ENCODE assay signal across 7 cellular contexts in genomic region chr12:47757840-47758583, GRCh38. TPM values are rescaled to one million over a fixed set of nuclear protein-coding genes. Genes with fewer than 3 reads are reported as not detected.
A peak's percentile ranks its signal among the peaks of the same experiment; 100 is the strongest.
DNase-seq lines count a peak whose midpoint lies in the region; ATAC-seq and TF ChIP-seq lines count a peak whose summit lies in the region.

No MANE protein-coding gene starts in this region.

- no peaks in the 10 kb centered on the region for H4K20me1 ChIP-seq in Loucy (ENCODE audit: insufficient read depth, low read length, poor library complexity, severe bottlenecking)

- H3K9ac ChIP-seq in Loucy (ENCODE audit: low read depth, low read length, poor library complexity, severe bottlenecking), result peak overlapping the region; percentile 83

- H3K36me3 ChIP-seq in Loucy (ENCODE audit: insufficient read depth, low read length) (no peaks in the 10 kb centered on the region), breast epithelium (no peaks in the 10 kb centered on the region)

- TF ChIP-seq CTCF in Loucy (conservative IDR thresholded peaks at IDR 0.05; ENCODE audit: low read length) (no peak), breast epithelium (IDR thresholded peaks at IDR 0.05) (no peak)

- no peaks in the 10 kb centered on the region for H3K27me3 ChIP-seq in Loucy (ENCODE audit: insufficient read depth, low read length, poor library complexity, severe bottlenecking)
- H3K27me3 ChIP-seq in breast epithelium, result no peaks in the 10 kb centered on the region

- H3K9me2 ChIP-seq in Loucy (replicated peaks; ENCODE audit: low read depth, low read length), result no peaks in the 10 kb centered on the region

- H3K4me3 ChIP-seq in Loucy (ENCODE audit: low read length, poor library complexity, severe bottlenecking) (peak overlapping the region; percentile 88), breast epithelium (peak overlapping the region; percentile 54 to 70 (median 60))

- no peaks in the 10 kb centered on the region for H3K9me3 ChIP-seq in Loucy (ENCODE audit: insufficient read depth, low read depth, low read length)
- no peaks in the 10 kb centered on the region for H3K9me3 ChIP-seq in breast epithelium

- intact Hi-C loops in breast epithelium (cut with DNase I; ENCODE audit: low total_unique reads), result no loop called here

- H3F3A ChIP-seq in Loucy (ENCODE audit: low read depth), result no peaks in the 10 kb centered on the region

- H3K4me2 ChIP-seq in Loucy (ENCODE audit: low read depth, low read length, poor library complexity, severe bottlenecking), result peak overlapping the region; percentile 74

- peak overlapping the region; percentile 85 for H2AFZ ChIP-seq in Loucy (ENCODE audit: low read length)

- DNase-seq in breast epithelium (ENCODE audit: low spot score in 2 of 2) (no peak), left lobe of liver (ENCODE audit: low spot score) (no peak), substantia nigra (lab: John Stamatoyannopoulos, UW) (peak in 31 of 49 donors; percentile 27 to 73 (median 51)), AG20443 (ENCODE audit: low spot score) (no peak), epidermal melanocyte (ENCODE audit: insufficient read length, low spot score) (no peak)

- TF ChIP-seq POLR2A in breast epithelium (IDR thresholded peaks at IDR 0.05), result no peak

- H3K4me1 ChIP-seq in Loucy (ENCODE audit: insufficient read depth, low read length, poor library complexity, severe bottlenecking) (peaks cover 83% of the 10 kb centered on the region), breast epithelium (peaks cover 16 to 18% of the 10 kb centered on the region in 2 donors)

- ATAC-seq in left lobe of liver (peak; percentile 19), HG03039 (IDR thresholded peaks at IDR 0.05; ENCODE audit: unreplicated experiment) (no peak)

- peaks cover 45% of the 10 kb centered on the region for H3K79me2 ChIP-seq in Loucy (ENCODE audit: insufficient read depth, low read length)

- H3K27ac ChIP-seq in breast epithelium, result peak overlapping the region; percentile 87 to 88
- H3K27ac ChIP-seq in substantia nigra (ENCODE audit: low read depth, low read length, poor library complexity, severe bottlenecking), result peak overlapping the region; percentile 99

RNA-seq across cellular contexts. Expression of gene RAPGEF3, which starts 0.7 kb away (rescaled TPM):
- total RNA-seq in breast epithelium (10 to 100 TPM; 40.6 to 87.8 (median 60.3) TPM), left lobe of liver (2.1 TPM)

RNA-seq across cellular contexts. Expression of gene SLC48A1, which starts 15.0 kb away (rescaled TPM):
- total RNA-seq in breast epithelium (10 to 100 TPM; 27.5 to 51.5 (median 30.6) TPM), left lobe of liver (14.1 TPM)

RNA-seq across cellular contexts. Expression of gene ENDOU, which starts 32.7 kb away (rescaled TPM):
- total RNA-seq in breast epithelium (1 to 10 TPM in 2 of 3 donors, under 1 TPM in 1; 0.98 to 1.4 (median 1.0) TPM), left lobe of liver (not detected)

RNA-seq across cellular contexts. Expression of gene RPAP3, which starts 52.2 kb away (rescaled TPM):
- total RNA-seq in breast epithelium (10 to 100 TPM; 11.4 to 25.0 (median 18.7) TPM), left lobe of liver (5.8 TPM)

Comparison
In these comparisons a context has a peak if more than half of its experiments do, and no peak if none do; other contexts are left out.
1. DNase-seq: peak in substantia nigra (31 of 49); none in breast epithelium (0 of 2), left lobe of liver (single experiment), AG20443 (single experiment) and epidermal melanocyte (single experiment).
2. RNA of gene RAPGEF3, which starts 0.7 kb away (total RNA-seq): 40.6 to 87.8 TPM in breast epithelium; 2.1 TPM in left lobe of liver (single experiment); every median in the first group is over 10 times any median in the second.